25 cellular contexts compared by ENCODE assay signal in genomic region chr3:68986496-68987208, GRCh38. TPM values are rescaled to one million over a fixed set of nuclear protein-coding genes. Genes with fewer than 3 reads are reported as not detected.
"Had no signal": no experiment of that assay in that cellular context is flagged by ENCODE, and none has a peak within 500 bp of the region (broad histone marks: within the 10 kb centered on the region; RNA-seq: fewer than 3 reads in every experiment).

No MANE protein-coding gene starts in this region.

- H3K9me3 Mint-ChIP-seq: activated CD4-positive, alpha-beta memory T cell treated with anti-CD3 and anti-CD28 coated beads for 36 hours; effector memory CD8-positive, alpha-beta T cell had no signal

- H3K4me1 ChIP-seq: heart right ventricle, neural progenitor cell, sigmoid colon, thyroid gland had no signal

- H3K36me3 ChIP-seq: neural progenitor cell had no signal

- H3K9ac ChIP-seq: neural progenitor cell had no signal

- ATAC-seq: effector memory CD8-positive, alpha-beta T cell; gastroesophageal sphincter; heart right ventricle; left lobe of liver had no signal

- FAIRE-seq: astrocyte, bronchial epithelial cell, islet of Langerhans, urothelium cell line had no signal

- H3K4me3 ChIP-seq: gastroesophageal sphincter, heart right ventricle, neural progenitor cell, sigmoid colon, thyroid gland had no signal

- DNase-seq: activated CD4-positive, alpha-beta memory T cell treated with anti-CD3 and anti-CD28 coated beads for 36 hours; activated CD4-positive, CD25-positive, alpha-beta regulatory T cell; activated naive CD4-positive, alpha-beta T cell treated with Interleukin-2 at 50 U/mL for 16 hours; dermis blood vessel endothelial cell; effector memory CD8-positive, alpha-beta T cell; heart right ventricle; midbrain; sigmoid colon; stimulated activated CD4-positive, alpha-beta T cell treated with anti-CD3 and anti-CD28 coated beads, Interleukin-12 subunit alpha, Interleukin-12 subunit beta, amount 100 ng/mL, for 4 hours; stimulated activated CD4-positive, alpha-beta T cell treated with anti-CD3 and anti-CD28 coated beads, Interleukin-2, amount 100 ng/mL, for 24 hours; SW 1271; thyroid gland had no signal

- H3K27me3 Mint-ChIP-seq: activated CD4-positive, alpha-beta memory T cell treated with anti-CD3 and anti-CD28 coated beads for 36 hours; effector memory CD8-positive, alpha-beta T cell had no signal

- H3K27ac ChIP-seq: heart right ventricle, neural progenitor cell, sigmoid colon, thyroid gland had no signal

- H3K27me3 ChIP-seq: gastroesophageal sphincter, heart right ventricle, neural progenitor cell, sigmoid colon, thyroid gland had no signal

- H3K9me3 ChIP-seq: gastroesophageal sphincter, heart right ventricle, sigmoid colon, thyroid gland had no signal

- H3K4me3 Mint-ChIP-seq: activated CD4-positive, alpha-beta memory T cell treated with anti-CD3 and anti-CD28 coated beads for 36 hours; effector memory CD8-positive, alpha-beta T cell; neural progenitor cell had no signal

- H3K27ac Mint-ChIP-seq: effector memory CD8-positive, alpha-beta T cell; neural progenitor cell had no signal

RNA-seq across cellular contexts. Expression of gene TAFA4, which starts 54.3 kb away (rescaled TPM):
- total RNA-seq: activated CD4-positive, alpha-beta memory T cell treated with anti-CD3 and anti-CD28 coated beads for 36 hours; astrocyte; bronchial epithelial cell; dermis blood vessel endothelial cell; epithelial cell of proximal tubule; heart right ventricle; left lobe of liver; lung microvascular endothelial cell; myocyte; osteocyte; pulmonary artery endothelial cell; T-helper 2 cell treated with Interferon-gamma antibody and Interleukin-4, amounts not matched to agents 100 ng/mL and 5 ng/mL, for 36 hours; thyroid gland had no signal
- polyA plus RNA-seq: heart right ventricle had no signal
